Comparison of ENCODE assay signal across 8 cellular contexts in the genomic region with DNA sequence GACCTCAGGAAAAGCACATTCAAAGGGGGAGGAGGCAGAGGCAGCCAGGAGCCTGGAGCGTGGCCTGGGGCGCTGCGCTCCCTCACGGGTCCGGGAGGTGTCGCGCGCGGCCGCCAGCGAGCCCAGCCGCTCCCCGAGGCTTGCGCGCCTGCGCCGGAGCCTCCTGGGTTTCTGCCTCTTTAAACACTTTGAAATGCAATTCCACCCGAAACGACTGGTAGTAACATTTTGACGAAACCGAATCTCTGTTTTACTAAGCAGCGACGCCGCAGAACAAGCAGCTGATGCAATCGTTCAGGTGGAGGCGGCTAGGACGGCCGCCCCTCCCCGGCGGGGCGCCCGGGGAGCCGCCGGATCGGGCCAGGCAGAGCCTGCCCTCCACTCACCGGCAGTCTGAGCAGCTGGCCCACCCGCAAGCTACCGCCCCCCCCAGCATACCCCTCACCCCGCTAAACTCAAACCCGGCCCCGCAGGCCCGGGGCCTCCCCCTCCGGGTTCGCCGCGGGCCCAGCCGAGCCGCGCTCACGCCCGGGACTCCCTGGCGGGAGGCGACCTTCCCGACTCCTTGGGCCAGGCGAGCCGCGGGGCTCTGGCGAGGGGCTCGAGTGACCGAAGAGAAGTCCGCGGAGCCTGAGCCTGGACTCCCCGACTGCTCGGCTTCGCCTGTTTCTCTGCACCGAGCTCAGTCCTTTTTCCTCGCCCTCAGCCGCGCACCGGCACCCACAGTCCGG. TPM values are rescaled to one million over a fixed set of nuclear protein-coding genes. Genes with fewer than 3 reads are reported as not detected.
DNase-seq lines count a peak whose midpoint lies in the region; ATAC-seq and TF ChIP-seq lines count a peak whose summit lies in the region.

No MANE protein-coding gene starts in this region.

- H3K9me3 ChIP-seq in right cardiac atrium (ENCODE audit: control insufficient read depth, low read length), result no peaks in the 10 kb centered on the region
- H3K9me3 ChIP-seq in psoas muscle, result no peaks in the 10 kb centered on the region

- H3K27ac ChIP-seq in right cardiac atrium (ENCODE audit: low read length) (no peak overlapping the region), psoas muscle (peak overlapping the region; percentile 37)

- peak; percentile 77 for TF ChIP-seq CTCF in psoas muscle (IDR thresholded peaks at IDR 0.05)

- WGBS in right cardiac atrium, result under 1% methylated on average over 71 of the region's 71 CpGs
- 1% methylated on average over 61 to 71 of the region's 71 CpGs for WGBS in psoas muscle, 3 donors

- H3K36me3 ChIP-seq in psoas muscle (ENCODE audit: insufficient read depth in 1 of 2, low read depth in 1 of 2), result no peaks in the 10 kb centered on the region

- ATAC-seq in GM21576 (IDR thresholded peaks at IDR 0.05; ENCODE audit: unreplicated experiment), result peak; percentile 88
- ATAC-seq in right cardiac atrium, result peak; percentile 93 to 96
- ATAC-seq in psoas muscle, result peak; percentile 87 to 92 (median 90)

- peak overlapping the region; percentile 48 for H3K4me3 ChIP-seq in Jurkat, Clone E6-1 (ENCODE audit: low read length)
- peak overlapping the region; percentile 89 for H3K4me3 ChIP-seq in right cardiac atrium (ENCODE audit: low read length)
- peak overlapping the region; percentile 75 for H3K4me3 ChIP-seq in psoas muscle

- no peaks in the 10 kb centered on the region for H3K4me1 ChIP-seq in right cardiac atrium (ENCODE audit: control insufficient read depth, insufficient read depth, low read length)
- peaks cover 22% of the 10 kb centered on the region for H3K4me1 ChIP-seq in psoas muscle

- H3K27me3 ChIP-seq in right cardiac atrium (ENCODE audit: control insufficient read depth, insufficient read depth), result no peaks in the 10 kb centered on the region
- peaks cover 0 to 58% (median 34%) of the 10 kb centered on the region in 3 donors for H3K27me3 ChIP-seq in psoas muscle (ENCODE audit: insufficient read depth in 3 of 3, low read length in 2 of 3)

- intact Hi-C loops in right cardiac atrium (cut with DNase I), result loop anchor here in 3 of 4 donors (5.0 to 10.0 kb wide), 3 partner anchors 435 to 500 kb away; no protein-coding TSS in a partner anchor
- intact Hi-C loops in psoas muscle (cut with DNase I), result loop anchor here (1.0 to 10.0 kb wide), 4 partner anchors 430 to 642 kb away; no protein-coding TSS in a partner anchor

- DNase-seq in DMS53 treated with DMSO at 0.1 percent for 48 hours (lab: John Stamatoyannopoulos, UW; ENCODE audit: unreplicated experiment) (peak; percentile 84), SW480 (ENCODE audit: low spot score) (peak; percentile 94), amniotic stem cell (lab: John Stamatoyannopoulos, UW) (peak; percentile 78), right cardiac atrium (peak; percentile 81 to 95 (median 91)), psoas muscle (peak; percentile 85 to 86), ureter (ENCODE audit: low spot score) (peak; percentile 75)
- peak; percentile 54 for DNase-seq in Jurkat, Clone E6-1 (ENCODE audit: low read depth, low spot score)

RNA-seq across cellular contexts. Expression of gene MKX, which starts 3.3 kb away (rescaled TPM):
- polyA plus RNA-seq in Jurkat, Clone E6-1 (2012; ENCODE audit: insufficient read depth, insufficient read length), result not detected
- under 1 TPM; 0.15 to 0.47 (median 0.26) TPM for total RNA-seq in right cardiac atrium
- polyA plus RNA-seq in right cardiac atrium, result 0.18 TPM
- total RNA-seq in psoas muscle, result under 1 TPM in 3 of 4 donors, not detected in 1; 0.06 to 0.24 (median 0.19) TPM
- polyA plus RNA-seq in psoas muscle, result under 1 TPM; 0.01 to 0.07 (median 0.05) TPM
- total RNA-seq in ureter, result 0.94 TPM
